In genomic region chrY:21248591-21248990, GRCh38 we compare ENCODE assay signal across 17 cellular contexts.
DNase-seq lines count a peak whose midpoint lies in the region; ATAC-seq and TF ChIP-seq lines count a peak whose summit lies in the region.
"Had no signal": no experiment of that assay in that cellular context is flagged by ENCODE, and none has a peak within 500 bp of the region (broad histone marks: within the 10 kb centered on the region; RNA-seq: fewer than 3 reads in every experiment).

No MANE protein-coding gene starts in this region.

- TF ChIP-seq POLR2A in gastroesophageal sphincter (IDR thresholded peaks at IDR 0.05): no peak

- no peaks in the 10 kb centered on the region for H3K27me3 Mint-ChIP-seq in T-helper 17 cell
- H3K27me3 Mint-ChIP-seq in activated naive CD8-positive, alpha-beta T cell treated with anti-CD3 and anti-CD28 coated beads for 36 hours: no peaks in the 10 kb centered on the region

- WGBS in gastroesophageal sphincter (ENCODE audit: low coverage in 1 of 2), 2 donors: 39% methylated on average over 3 of the region's 5 CpGs; no CpG with 5 or more reads in 1 of the 2 donors

- no peak overlapping the region for H3K4me3 ChIP-seq in gastroesophageal sphincter
- H3K4me3 ChIP-seq: heart left ventricle, tibial nerve had no signal

- H3K9me3 Mint-ChIP-seq in activated naive CD8-positive, alpha-beta T cell treated with anti-CD3 and anti-CD28 coated beads for 36 hours: peaks cover 3% of the 10 kb centered on the region
- H3K9me3 Mint-ChIP-seq: H9 had no signal

- no peak for TF ChIP-seq EP300 in gastroesophageal sphincter (IDR thresholded peaks at IDR 0.05)

- H3K4me1 ChIP-seq in gastroesophageal sphincter: no peaks in the 10 kb centered on the region
- H3K4me1 ChIP-seq: heart left ventricle, tibial nerve had no signal

- peak; percentile 43 for ATAC-seq in T-helper 17 cell
- no peak for ATAC-seq in gastroesophageal sphincter
- ATAC-seq: heart left ventricle had no signal

- no peaks in the 10 kb centered on the region for H3K27me3 ChIP-seq in gastroesophageal sphincter
- H3K27me3 ChIP-seq: heart left ventricle, tibial nerve had no signal

- TF ChIP-seq CTCF in gastroesophageal sphincter (IDR thresholded peaks at IDR 0.05): no peak

- peak overlapping the region; percentile 60 for H3K4me3 Mint-ChIP-seq in T-helper 17 cell
- peak overlapping the region; percentile 50 for H3K4me3 Mint-ChIP-seq in activated naive CD8-positive, alpha-beta T cell treated with anti-CD3 and anti-CD28 coated beads for 36 hours
- H3K4me3 Mint-ChIP-seq: H9 had no signal

- H3K9me3 ChIP-seq in T-helper 17 cell (ENCODE audit: control insufficient read depth, low read length, poor library complexity, severe bottlenecking) (no peaks in the 10 kb centered on the region), gastroesophageal sphincter (no peaks in the 10 kb centered on the region)
- H3K9me3 ChIP-seq: heart left ventricle, SK-N-SH, tibial nerve had no signal

- no peak overlapping the region for H3K27ac ChIP-seq in gastroesophageal sphincter
- H3K27ac ChIP-seq: heart left ventricle had no signal

- DNase-seq in stimulated activated CD4-positive, alpha-beta T cell treated with anti-CD3 and anti-CD28 coated beads, Interleukin-1b, Interleukin-23, amount 100 ng/mL, for 48 hours: peak; percentile 16
- no peak for DNase-seq in stimulated activated CD4-positive, alpha-beta T cell treated with anti-CD3 and anti-CD28 coated beads, Interleukin-2, amount 100 ng/mL, for 48 hours
- DNase-seq in T-helper 17 cell (no peak), AG08395 (ENCODE audit: low spot score) (no peak), midbrain (lab: John Stamatoyannopoulos, UW) (no peak)
- no peak for DNase-seq in activated naive CD8-positive, alpha-beta T cell treated with anti-CD3 and anti-CD28 coated beads for 36 hours
- DNase-seq: activated gamma-delta T cell, AML-193, H9, heart left ventricle, NCI-H1105, NCI-H2081, NCI-H446 treated with DMSO at 0.1 percent for 48 hours, nucleus accumbens, SK-N-SH had no signal

- no peaks in the 10 kb centered on the region for H3K36me3 ChIP-seq in gastroesophageal sphincter
- H3K36me3 ChIP-seq: heart left ventricle, tibial nerve had no signal

- no peaks in the 10 kb centered on the region for H3K36me3 Mint-ChIP-seq in T-helper 17 cell (ENCODE audit: low read depth)
- H3K36me3 Mint-ChIP-seq in activated naive CD8-positive, alpha-beta T cell treated with anti-CD3 and anti-CD28 coated beads for 36 hours: peaks cover 10% of the 10 kb centered on the region

- peaks cover 23% of the 10 kb centered on the region for H3K4me1 Mint-ChIP-seq in T-helper 17 cell
- peaks cover 31% of the 10 kb centered on the region for H3K4me1 Mint-ChIP-seq in activated naive CD8-positive, alpha-beta T cell treated with anti-CD3 and anti-CD28 coated beads for 36 hours
- H3K4me1 Mint-ChIP-seq: H9 had no signal

- H3K27ac Mint-ChIP-seq in T-helper 17 cell: peak overlapping the region; percentile 91
- peak overlapping the region; percentile 89 for H3K27ac Mint-ChIP-seq in activated naive CD8-positive, alpha-beta T cell treated with anti-CD3 and anti-CD28 coated beads for 36 hours
- H3K27ac Mint-ChIP-seq: H9 had no signal
